ENCODE assay signal across 27 cellular contexts in the genomic region with DNA sequence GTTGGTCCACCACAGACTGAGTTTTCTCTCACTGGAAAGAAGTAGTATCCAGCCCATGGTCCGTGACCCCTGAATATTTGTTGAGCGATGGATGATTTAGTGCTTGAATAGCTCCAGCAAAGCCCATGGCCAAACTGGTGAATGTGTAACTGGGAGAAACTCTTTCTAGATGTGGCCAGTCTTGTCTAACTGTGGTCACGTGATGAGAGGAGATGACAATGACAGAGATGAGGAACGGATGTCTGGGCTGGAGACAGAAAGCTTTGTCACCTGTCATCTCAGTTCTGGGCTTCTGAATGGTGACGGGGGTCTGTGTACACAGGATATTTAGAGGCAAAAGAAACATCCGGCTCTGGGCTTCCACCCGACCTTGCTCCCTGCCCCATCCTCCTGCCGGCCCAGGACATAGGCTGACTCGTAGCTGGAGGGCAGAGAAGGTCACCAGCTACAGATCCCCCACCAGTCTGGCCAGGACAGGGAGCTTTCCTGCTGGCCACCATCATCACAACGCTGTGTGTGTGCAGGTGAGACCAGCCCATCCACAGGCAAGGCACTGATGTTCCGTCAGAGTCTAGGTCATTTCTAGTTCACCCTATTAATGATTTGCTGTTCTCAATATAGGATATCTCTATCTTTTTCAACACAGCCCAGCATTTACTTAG.
A peak's percentile ranks its signal among the peaks of the same experiment; 100 is the strongest.
DNase-seq lines count a peak whose midpoint lies in the region; ATAC-seq and TF ChIP-seq lines count a peak whose summit lies in the region.
"Had no signal": no experiment of that assay in that cellular context is flagged by ENCODE, and none has a peak within 500 bp of the region (broad histone marks: within the 10 kb centered on the region; RNA-seq: fewer than 3 reads in every experiment).

No MANE protein-coding gene starts in this region.

- H4K20me1 ChIP-seq in OCI-LY1 (ENCODE audit: insufficient read depth, low read length) = no peaks in the 10 kb centered on the region

- no peak overlapping the region for H3K4me3 ChIP-seq in OCI-LY1 (ENCODE audit: low read depth, low read length, poor library complexity, severe bottlenecking)
- H3K4me3 ChIP-seq: gastroesophageal sphincter, pancreas, SJCRH30 had no signal

- H3K27me3 Mint-ChIP-seq in Calu3 (ENCODE audit: unreplicated experiment) = no peaks in the 10 kb centered on the region

- peak overlapping the region; percentile 5 for H3K4me3 Mint-ChIP-seq in Calu3 (ENCODE audit: low read depth, unreplicated experiment)
- H3K4me3 Mint-ChIP-seq: activated naive CD4-positive, alpha-beta T cell treated with anti-CD3 and anti-CD28 coated beads, Interleukin-2, amount 50 U/mL, for 24 hours; nephron progenitor cell had no signal

- no peaks in the 10 kb centered on the region for H3K27me3 ChIP-seq in OCI-LY1 (ENCODE audit: insufficient read depth, low read length)
- H3K27me3 ChIP-seq: brain microvascular endothelial cell, gastroesophageal sphincter, pancreas, SJCRH30 had no signal

- H3K9me3 Mint-ChIP-seq in Calu3 (ENCODE audit: low read depth, unreplicated experiment) = no peaks in the 10 kb centered on the region
- H3K9me3 Mint-ChIP-seq: activated naive CD4-positive, alpha-beta T cell treated with anti-CD3 and anti-CD28 coated beads, Interleukin-2, amount 50 U/mL, for 24 hours; activated T-helper 2 cell treated with anti-CD3 and anti-CD28 coated beads, Interferon-gamma antibody, Interleukin-2, Interleukin-4, amounts not matched to agents 10 μg/mL and 5 μg/mL and 100 μg/mL, durations not matched to agents 14 hours and 24 hours and 36 hours had no signal

- H3K4me1 ChIP-seq in OCI-LY1 (ENCODE audit: insufficient read depth, low read length, severe bottlenecking) = peaks cover 35% of the 10 kb centered on the region
- H3K4me1 ChIP-seq: gastroesophageal sphincter, pancreas, SJCRH30 had no signal

- H3F3A ChIP-seq in OCI-LY1 (ENCODE audit: insufficient read depth, low read length) = no peaks in the 10 kb centered on the region

- no peak for ATAC-seq in HG02588 (IDR thresholded peaks at IDR 0.05; ENCODE audit: unreplicated experiment)
- ATAC-seq: gastroesophageal sphincter, left cardiac atrium, pancreas had no signal

- BruUV-seq in Calu3 (replicated peaks; lab: Mats Ljungman, UMichigan) = no TSS peak

- H3K9me2 ChIP-seq in OCI-LY1 (ENCODE audit: low read depth, low read length) = no peaks in the 10 kb centered on the region

- H3K79me2 ChIP-seq in OCI-LY1 (ENCODE audit: insufficient read depth, low read length) = no peaks in the 10 kb centered on the region

- TF ChIP-seq CTCF in Calu3 (IDR thresholded peaks at IDR 0.05; ENCODE audit: unreplicated experiment) = no peak
- TF ChIP-seq CTCF in OCI-LY1 (IDR thresholded peaks at IDR 0.05; ENCODE audit: low read length) = no peak

- H3K9me3 ChIP-seq in OCI-LY1 (ENCODE audit: low read length) = no peaks in the 10 kb centered on the region
- H3K9me3 ChIP-seq: gastroesophageal sphincter, pancreas, SJCRH30 had no signal

- H3K36me3 Mint-ChIP-seq in Calu3 (ENCODE audit: insufficient read depth, unreplicated experiment) = no peaks in the 10 kb centered on the region
- H3K36me3 Mint-ChIP-seq: activated naive CD4-positive, alpha-beta T cell treated with anti-CD3 and anti-CD28 coated beads, Interleukin-2, amount 50 U/mL, for 24 hours had no signal

- H3K27ac ChIP-seq in OCI-LY1 (ENCODE audit: low read depth, low read length, poor library complexity, severe bottlenecking) = no peak overlapping the region
- H3K27ac ChIP-seq: brain microvascular endothelial cell, gastroesophageal sphincter, pancreas, SJCRH30 had no signal

- intact Hi-C loops in Calu3 (cut with micrococcal nuclease; ENCODE audit: unreplicated experiment) = no loop called here
- intact Hi-C loops in head of caudate nucleus (cut with DNase I) = no loop called here

- DNase-seq in Calu3 = no peak
- DNase-seq in glomerular visceral epithelial cell (ENCODE audit: extremely low spot score) = peak; percentile 49
- DNase-seq in renal cortical epithelial cell (ENCODE audit: low read depth) = peak; percentile 67
- no peak for DNase-seq in effector CD4-positive, alpha-beta T cell
- no peak for DNase-seq in head of caudate nucleus
- DNase-seq: activated CD4-positive, alpha-beta T cell treated with anti-CD3 and anti-CD28 coated beads for 4 hours; amygdala; brain microvascular endothelial cell; DND-41; hippocampal formation; Karpas-422; left cardiac atrium; NCI-H1436; NCI-H2107; NCI-H345; nephron progenitor cell; pancreas; retina; SJCRH30; small intestine; stimulated activated naive CD4-positive, alpha-beta T cell; SW 1271 had no signal

- H3K36me3 ChIP-seq in OCI-LY1 (ENCODE audit: insufficient read depth, low read length) = no peaks in the 10 kb centered on the region
- H3K36me3 ChIP-seq: brain microvascular endothelial cell, gastroesophageal sphincter, pancreas, SJCRH30 had no signal

- peaks cover 29% of the 10 kb centered on the region for H3K4me1 Mint-ChIP-seq in Calu3 (ENCODE audit: low read depth, unreplicated experiment)
- H3K4me1 Mint-ChIP-seq: activated naive CD4-positive, alpha-beta T cell treated with anti-CD3 and anti-CD28 coated beads, Interleukin-2, amount 50 U/mL, for 24 hours had no signal

- peak overlapping the region; percentile 10; the same call in 1 of the 2 replicates for H3K4me2 ChIP-seq in OCI-LY1 (ENCODE audit: low read length)

- peak overlapping the region; percentile 17 for H3K27ac Mint-ChIP-seq in Calu3 (ENCODE audit: unreplicated experiment)
- H3K27ac Mint-ChIP-seq: activated naive CD4-positive, alpha-beta T cell treated with anti-CD3 and anti-CD28 coated beads, Interleukin-2, amount 50 U/mL, for 24 hours; activated T-helper 2 cell treated with anti-CD3 and anti-CD28 coated beads, Interferon-gamma antibody, Interleukin-2, Interleukin-4, amounts not matched to agents 10 μg/mL and 5 μg/mL and 100 μg/mL, durations not matched to agents 14 hours and 24 hours and 36 hours; nephron progenitor cell had no signal

- H2AFZ ChIP-seq in OCI-LY1 (ENCODE audit: low read length) = no peak overlapping the region

- H3K9ac ChIP-seq in OCI-LY1 (ENCODE audit: low read length) = no peak overlapping the region

- CTCF ChIA-PET in Calu3 (lab: Charles Lee) = interaction anchor here (0.6 to 1.7 kb wide), 3 partner anchors 8 to 29 kb away, joined by 3 to 4 read pairs (median 4); no protein-coding TSS in a partner anchor

Comparison
In these comparisons a context has a peak if more than half of its experiments do, and no peak if none do; other contexts are left out.
1. DNase-seq: peak in glomerular visceral epithelial cell (single experiment) and renal cortical epithelial cell (single experiment); none in Calu3 (single experiment), effector CD4-positive, alpha-beta T cell (single experiment) and head of caudate nucleus (0 of 42).